In the genomic region with DNA sequence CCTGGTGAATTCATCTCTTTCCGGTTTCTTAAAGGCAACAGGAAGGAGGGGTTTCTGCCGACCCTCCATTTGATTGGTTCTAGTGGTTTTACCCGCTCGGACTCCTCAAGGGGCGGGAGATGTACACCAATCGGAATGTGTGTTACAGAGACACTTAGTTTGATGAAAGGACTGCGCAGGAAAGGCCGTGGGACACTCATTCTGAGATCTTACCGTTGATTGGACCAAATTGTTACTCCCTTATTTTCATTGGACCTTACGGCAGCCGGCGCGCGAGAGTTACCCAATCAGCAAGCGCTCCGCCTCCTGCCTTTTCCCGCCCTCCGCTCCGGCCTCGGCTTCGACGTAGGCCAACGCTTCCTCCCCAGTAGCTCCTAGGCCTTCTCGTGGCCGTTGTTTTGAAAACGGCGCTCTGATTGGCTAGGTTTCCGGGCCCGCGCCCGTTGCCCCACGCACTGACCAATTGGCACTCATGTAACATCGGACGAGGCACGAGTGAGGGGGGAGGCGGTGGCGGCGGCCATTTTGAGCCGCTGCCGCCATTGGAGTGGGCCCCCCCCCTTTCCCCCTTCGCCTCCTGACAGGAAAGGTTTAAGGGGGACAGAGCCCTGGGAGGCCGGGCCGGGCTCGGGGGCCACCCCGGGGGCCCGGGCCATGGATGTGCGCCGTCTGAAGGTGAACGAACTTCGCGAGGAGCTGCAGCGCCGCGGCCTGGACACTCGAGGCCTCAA, we compare ENCODE assay signal across 8 cellular contexts. TPM values are rescaled to one million over a fixed set of nuclear protein-coding genes. Genes with fewer than 3 reads are reported as not detected.
DNase-seq lines count a peak whose midpoint lies in the region; ATAC-seq, FAIRE-seq and TF ChIP-seq lines count a peak whose summit lies in the region.

A gene (plus strand): TSS at position 523 of the 731 bp plus-strand sequence. CDS start 132 bp downstream, at position 655.

- H3K27ac ChIP-seq in IMR-90 (ENCODE audit: insufficient read depth, low read length) (peak within 1 kb of the TSS; percentile 93), endothelial cell of umbilical vein (ENCODE audit: insufficient read depth, low read depth, low read length) (peak within 1 kb of the TSS; percentile 90)

- dilution Hi-C loops in IMR-90 (cut with HindIII; ENCODE audit: low sequenced_read_pairs, unreplicated experiment) (no loop called here), endothelial cell of umbilical vein (cut with MboI; ENCODE audit: extremely low pct_ligation_motif_present, low sequenced_read_pairs) (no loop called here)

- BruUV-seq in IMR-90 (replicated peaks; lab: Mats Ljungman, UMichigan) (no TSS peak), endothelial cell of umbilical vein (replicated peaks; lab: Mats Ljungman, UMichigan) (no TSS peak)

- peak within 1 kb of the TSS; percentile 68 for H3K14ac ChIP-seq in IMR-90 (replicated peaks; ENCODE audit: low read depth, low read length)

- H2BK5ac ChIP-seq in IMR-90 (ENCODE audit: low read depth, low read length, poor library complexity, severe bottlenecking): peak within 1 kb of the TSS; percentile 89

- no peak for TF ChIP-seq RAD21 in IMR-90 (IDR thresholded peaks at IDR 0.05; ENCODE audit: low read length)

- H3K18ac ChIP-seq in IMR-90 (ENCODE audit: low read depth, low read length): peak within 1 kb of the TSS; percentile 58

- TF ChIP-seq POLR2A in IMR-90 (IDR thresholded peaks at IDR 0.05; ENCODE audit: low read depth, low read length) (no peak), endothelial cell of umbilical vein (IDR thresholded peaks at IDR 0.05; ENCODE audit: low read depth, low read length) (peak; percentile 10)

- peak within 1 kb of the TSS; percentile 90 for H2AK5ac ChIP-seq in IMR-90 (ENCODE audit: low read depth, low read length)

- 0 out of 2 replicates have a peak, but pooled peaks have one; percentile 22 for TF ChIP-seq CTCF in IMR-90 (conservative IDR thresholded peaks at IDR 0.05; ENCODE audit: low read depth, low read length)
- peak; percentile 5 to 46 for TF ChIP-seq CTCF in endothelial cell of umbilical vein (IDR thresholded peaks at IDR 0.05; ENCODE audit: extremely low read depth in 1 of 2, insufficient read depth in 1 of 2, low read depth in 1 of 2, low read length in 2 of 2)

- peak within 1 kb of the TSS; percentile 16; the same call in 2 of the 3 replicates for H2BK15ac ChIP-seq in IMR-90 (ENCODE audit: low read depth, low read length)

- H3K4me1 ChIP-seq in IMR-90 (ENCODE audit: control insufficient read depth, insufficient read depth, low read length) (peaks cover 9% of the 10 kb centered on the region), endothelial cell of umbilical vein (ENCODE audit: control insufficient read depth, extremely low read depth, insufficient read depth, low read length) (peaks cover 18% of the 10 kb centered on the region)

- CTCF ChIA-PET in IMR-90 (lab: Yijun Ruan, JAX) (interaction anchor here (1.0 to 2.3 kb wide), 4 partner anchors 11 to 485 kb away, joined by 3 to 16 read pairs (median 7); no protein-coding TSS in a partner anchor), endothelial cell of umbilical vein (lab: Charles Lee) (interaction anchor here (1.0 to 7.2 kb wide), 10 partner anchors 9 to 88 kb away, joined by 3 to 244 read pairs (median 7); no protein-coding TSS in a partner anchor)

- H3K79me2 ChIP-seq in endothelial cell of umbilical vein (ENCODE audit: control insufficient read depth, insufficient read depth, low read length): peaks cover 44% of the 10 kb centered on the region

- in situ Hi-C loops in IMR-90 (cut with MboI; ENCODE audit: low sequenced_read_pairs): loop anchor here (5.0 to 25.0 kb wide), 2 partner anchors 62 to 602 kb away; no protein-coding TSS in a partner anchor

- H2BK20ac ChIP-seq in IMR-90 (ENCODE audit: low read depth, low read length): no peak within 1 kb of the TSS

- DNase-seq in DMS114 treated with DMSO at 0.1 percent for 48 hours (lab: John Stamatoyannopoulos, UW; ENCODE audit: unreplicated experiment): peak; percentile 100
- peak; percentile 100 for DNase-seq in IMR-90
- DNase-seq in OCI-M1 (lab: John Stamatoyannopoulos, UW): peak; percentile 100
- peak; percentile 99 for DNase-seq in activated T-cell treated with anti-CD3 and anti-CD28 coated beads for 24 hours (ENCODE audit: low read depth)
- peak; percentile 100 for DNase-seq in endothelial cell of umbilical vein (ENCODE audit: low read depth, low spot score)
- peak; percentile 100 for DNase-seq in midbrain (lab: John Stamatoyannopoulos, UW)
- DNase-seq in stimulated activated CD8-positive, alpha-beta memory T cell treated with anti-CD3 and anti-CD28 coated beads, Interleukin-2, amount 100 ng/mL, for 1 hour (ENCODE audit: low read depth in 2 of 2): peak; percentile 98 to 99

- peak within 1 kb of the TSS; percentile 91 for H2AFZ ChIP-seq in IMR-90 (replicated peaks; ENCODE audit: low read length, poor library complexity)
- peak within 1 kb of the TSS; percentile 16 for H2AFZ ChIP-seq in endothelial cell of umbilical vein (ENCODE audit: low read depth, low read length)

- H4K8ac ChIP-seq in IMR-90 (ENCODE audit: low read depth in 2 of 2, low read length in 2 of 2): peak within 1 kb of the TSS; percentile 46 to 95

- peak within 1 kb of the TSS; percentile 78 for H3K56ac ChIP-seq in IMR-90 (ENCODE audit: extremely low read depth, insufficient read depth, low read length)

- H3K4me3 ChIP-seq in IMR-90 (ENCODE audit: insufficient read depth, low read depth, low read length): peak within 1 kb of the TSS; percentile 82
- H3K4me3 ChIP-seq in endothelial cell of umbilical vein (replicated peaks in 1 of 3; ENCODE audit: insufficient read depth in 1 of 3, low read depth in 1 of 3, low read length in 3 of 3): peak within 1 kb of the TSS; percentile 85 to 91 (median 89)

- H3K9me1 ChIP-seq in IMR-90 (ENCODE audit: insufficient read depth, low read length): peaks cover 8% of the 10 kb centered on the region; the same call in 1 of the 2 replicates
- H3K9me1 ChIP-seq in endothelial cell of umbilical vein (replicated peaks; ENCODE audit: control insufficient read depth, extremely low read depth, insufficient read depth, low read length): no peaks in the 10 kb centered on the region

- H3K4me2 ChIP-seq in IMR-90 (ENCODE audit: low read depth, low read length) (peak within 1 kb of the TSS; percentile 95), endothelial cell of umbilical vein (ENCODE audit: insufficient read depth, low read length) (peak within 1 kb of the TSS; percentile 80)

- H3K9me3 ChIP-seq in IMR-90 (ENCODE audit: control insufficient read depth, insufficient read depth, low read length) (no peaks in the 10 kb centered on the region), endothelial cell of umbilical vein (replicated peaks; ENCODE audit: control insufficient read depth, insufficient read depth, low read length) (no peaks in the 10 kb centered on the region)

- H3K79me1 ChIP-seq in IMR-90 (ENCODE audit: low read depth in 1 of 2, low read length in 2 of 2): peaks cover 10 to 34% of the 10 kb centered on the region in 2 experiments; a peak in 3 of 4 replicates

- ATAC-seq in GM21528 (IDR thresholded peaks at IDR 0.05; ENCODE audit: low FRiP score, unreplicated experiment): peak; percentile 68
- ATAC-seq in IMR-90 (ENCODE audit: low read depth): peak; percentile 77

- H3K36me3 ChIP-seq in IMR-90 (ENCODE audit: control insufficient read depth, insufficient read depth, low read length) (peaks cover 20% of the 10 kb centered on the region), endothelial cell of umbilical vein (ENCODE audit: control insufficient read depth in 2 of 2, extremely low read depth in 1 of 2, insufficient read depth in 2 of 2, low read length in 2 of 2) (peaks cover 9 to 11% of the 10 kb centered on the region in 2 experiments)

- peak within 1 kb of the TSS; percentile 100 for H2AK9ac ChIP-seq in IMR-90 (replicated peaks; ENCODE audit: low read depth, low read length, poor library complexity)

- WGBS in IMR-90 (ENCODE audit: extremely low coverage in 2 of 2, insufficient read length in 1 of 2), 2 experiments: 1% methylated on average over 21 of the region's 55 CpGs; no CpG with 5 or more reads in 1 of the 2 experiments

- POLR2A ChIA-PET in IMR-90 (lab: Charles Lee; ENCODE audit: unreplicated experiment) (interaction anchor here (1.9 kb wide), 1 partner anchor 59 kb away, joined by 6 read pairs; no protein-coding TSS in a partner anchor), endothelial cell of umbilical vein (lab: Charles Lee) (interaction anchor here (0.5 to 1.7 kb wide), 4 partner anchors 14 to 60 kb away, joined by 3 to 7 read pairs (median 5); no protein-coding TSS in a partner anchor)

- H4K5ac ChIP-seq in IMR-90 (ENCODE audit: low read depth, low read length): peak within 1 kb of the TSS; percentile 88

- H4K20me1 ChIP-seq in IMR-90 (ENCODE audit: insufficient read depth, low read length) (peaks cover 36% of the 10 kb centered on the region), endothelial cell of umbilical vein (replicated peaks; ENCODE audit: control insufficient read depth, extremely low read depth, insufficient read depth, low read length) (no peaks in the 10 kb centered on the region)

- peak within 1 kb of the TSS; percentile 76 for H3K23ac ChIP-seq in IMR-90 (ENCODE audit: low read depth, low read length)

- peak within 1 kb of the TSS; percentile 92 for H3K4ac ChIP-seq in IMR-90 (ENCODE audit: low read depth, low read length)

- FAIRE-seq in endothelial cell of umbilical vein (lab: Jason Lieb, UNC): peak; percentile 100

- H4K91ac ChIP-seq in IMR-90 (ENCODE audit: insufficient read depth, low read depth, low read length): peak within 1 kb of the TSS; percentile 95

- peak within 1 kb of the TSS; percentile 39 for H2BK120ac ChIP-seq in IMR-90 (ENCODE audit: low read depth, low read length)

- intact Hi-C loops in IMR-90 (cut with micrococcal nuclease) (loop anchor here (2.0 to 5.0 kb wide), 4 partner anchors 39 to 137 kb away; a partner anchor contains a TSS), endothelial cell of umbilical vein (cut with micrococcal nuclease) (loop anchor here (2.0 kb wide), 2 partner anchors 91 to 289 kb away; no protein-coding TSS in a partner anchor)

- H3K9ac ChIP-seq in IMR-90 (ENCODE audit: low read depth, low read length) (peak within 1 kb of the TSS; percentile 93), endothelial cell of umbilical vein (replicated peaks; ENCODE audit: extremely low read depth, insufficient read depth, low read length) (peak within 1 kb of the TSS; percentile 94)

- no peaks in the 10 kb centered on the region for H3K27me3 ChIP-seq in IMR-90 (ENCODE audit: control insufficient read depth, insufficient read depth, low read length)
- no peaks in the 10 kb centered on the region for H3K27me3 ChIP-seq in endothelial cell of umbilical vein (ENCODE audit: control insufficient read depth in 2 of 2, insufficient read depth in 2 of 2, low read length in 2 of 2)

RNA-seq across cellular contexts. Expression of the gene that starts here (rescaled TPM):
- 50.7 and 56.1 TPM in 2 replicates for total RNA-seq in IMR-90 (2012; rRNA removed)
- 67.3 and 68.1 TPM in 2 replicates for polyA plus RNA-seq in IMR-90 (2012; rRNA removed)
- 51.7 and 53.7 TPM in 2 replicates for polyA plus RNA-seq in IMR-90 (2012; cell fraction: cytosol; rRNA removed)
- 65.4 and 102 TPM in 2 replicates for polyA plus RNA-seq in IMR-90 (2012; cell fraction: nucleus; rRNA removed; ENCODE audit: low replicate concordance)
- 261 TPM in 2 replicates for total RNA-seq in endothelial cell of umbilical vein
- polyA plus RNA-seq in endothelial cell of umbilical vein: 80.5 and 83.2 TPM in 2 replicates
- polyA plus RNA-seq in endothelial cell of umbilical vein (2011; cell fraction: cytosol; rRNA removed): 57.0 and 68.8 TPM in 2 replicates
- 81.0 and 83.8 TPM in 2 replicates for polyA plus RNA-seq in endothelial cell of umbilical vein (2011; cell fraction: nucleus; rRNA removed)
- 144 and 151 TPM in 2 replicates for polyA plus RNA-seq in endothelial cell of umbilical vein (2012)
- polyA minus RNA-seq in endothelial cell of umbilical vein: 83.4 and 89.8 TPM in 2 replicates
- polyA minus RNA-seq in endothelial cell of umbilical vein (2011; cell fraction: cytosol; rRNA and poly(A)+ RNA removed): 23.2 TPM
- 80.5 and 86.2 TPM in 2 replicates for polyA minus RNA-seq in endothelial cell of umbilical vein (2011; cell fraction: nucleus; rRNA and poly(A)+ RNA removed)

Comparison
In these comparisons a context has a peak if more than half of its experiments do, and no peak if none do; other contexts are left out.
1. Peak in every context shown above with its lines: DNase-seq, ATAC-seq, H3K4me3 ChIP-seq and H3K27ac ChIP-seq.